14 cellular contexts compared by ENCODE assay signal in the genomic region with DNA sequence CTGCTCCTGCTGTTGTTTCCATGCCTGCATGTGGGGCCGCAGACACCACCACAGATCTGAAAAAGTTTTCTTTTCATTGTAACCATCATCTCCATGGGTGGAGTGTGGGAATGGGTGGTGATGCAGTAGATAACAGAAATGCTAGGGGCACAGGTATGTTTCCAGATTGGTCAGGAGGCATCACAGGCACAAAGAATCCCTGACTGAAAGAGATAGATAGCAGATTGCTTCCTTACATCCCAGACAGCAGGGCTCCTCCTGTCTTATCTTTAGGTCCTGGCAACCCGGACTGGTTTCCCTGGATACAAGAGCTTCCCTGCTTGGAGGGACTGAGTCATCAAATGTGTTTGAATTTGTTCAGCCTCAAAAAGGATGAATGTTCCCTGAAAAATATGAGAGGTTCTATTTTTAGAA.
DNase-seq lines count a peak whose midpoint lies in the region; ATAC-seq, FAIRE-seq and TF ChIP-seq lines count a peak whose summit lies in the region.
"Had no signal": no experiment of that assay in that cellular context is flagged by ENCODE, and none has a peak within 500 bp of the region (broad histone marks: within the 10 kb centered on the region; RNA-seq: fewer than 3 reads in every experiment).

No MANE protein-coding gene starts in this region.

- H3K36me3 ChIP-seq in cardiac muscle cell (no peaks in the 10 kb centered on the region), heart left ventricle (no peaks in the 10 kb centered on the region), esophagus squamous epithelium (no peaks in the 10 kb centered on the region)
- H3K36me3 ChIP-seq: BLaER1 treated with 17β-estradiol and CSF1 and Interleukin-3, amounts not matched to agents 10 nM and 100 nM; spleen had no signal

- H3K4me1 ChIP-seq in cardiac muscle cell (ENCODE audit: low read depth) = no peaks in the 10 kb centered on the region
- no peaks in the 10 kb centered on the region for H3K4me1 ChIP-seq in heart left ventricle
- H3K4me1 ChIP-seq in esophagus squamous epithelium = no peaks in the 10 kb centered on the region
- H3K4me1 ChIP-seq: BLaER1 treated with 17β-estradiol and CSF1 and Interleukin-3, amounts not matched to agents 10 nM and 100 nM; spleen had no signal

- no peaks in the 10 kb centered on the region for H3K9me3 ChIP-seq in cardiac muscle cell (ENCODE audit: low read depth)
- H3K9me3 ChIP-seq in heart left ventricle = no peaks in the 10 kb centered on the region
- no peaks in the 10 kb centered on the region for H3K9me3 ChIP-seq in esophagus squamous epithelium
- H3K9me3 ChIP-seq: BLaER1 treated with 17β-estradiol and CSF1 and Interleukin-3, amounts not matched to agents 10 nM and 100 nM had no signal

- POLR2A ChIA-PET in WTC11 (lab: Charles Lee) = no interaction called here

- H3K36me3 Mint-ChIP-seq in WTC11 = no peaks in the 10 kb centered on the region
- H3K36me3 Mint-ChIP-seq: activated naive CD4-positive, alpha-beta T cell treated with anti-CD3 and anti-CD28 coated beads, Interleukin-2, amount 50 U/mL, for 24 hours; stimulated activated memory B cell treated with anti-CD40 and anti-IgM and Interleukin-4, amounts not matched to agents 10 μg/mL and 1 μg/mL and 100 μg/mL, for 72 hours had no signal

- DNase-seq in cardiac muscle cell (ENCODE audit: low read depth in 1 of 2, low spot score in 1 of 2) (peak; percentile 18 to 79), heart left ventricle (no peak), WTC11 (ENCODE audit: low spot score) (no peak), glomerular visceral epithelial cell (ENCODE audit: extremely low spot score) (peak; percentile 18), urothelium cell line (ENCODE audit: low spot score) (peak; percentile 1), GM19240 (ENCODE audit: insufficient read length, low spot score) (no peak), esophagus squamous epithelium (lab: John Stamatoyannopoulos, UW) (no peak)
- DNase-seq: activated CD4-positive, alpha-beta T cell treated with anti-CD3 and anti-CD28 coated beads for 4 hours; NCI-H1048; spleen had no signal

- TF ChIP-seq CTCF in cardiac muscle cell (IDR thresholded peaks at IDR 0.05; ENCODE audit: low read depth, low read length) (no peak), heart left ventricle (IDR thresholded peaks at IDR 0.05) (no peak), WTC11 (IDR thresholded peaks at IDR 0.05) (no peak), esophagus squamous epithelium (IDR thresholded peaks at IDR 0.05) (no peak)

- FAIRE-seq in urothelium cell line (lab: Jason Lieb, UNC) = no peak

- ATAC-seq in heart left ventricle = no peak
- peak; percentile 72 for ATAC-seq in WTC11
- ATAC-seq in GM18519 (IDR thresholded peaks at IDR 0.05; ENCODE audit: low FRiP score, unreplicated experiment) = no peak
- ATAC-seq: stimulated activated memory B cell treated with anti-CD40 and anti-IgM and Interleukin-4, amounts not matched to agents 10 μg/mL and 1 μg/mL and 100 μg/mL, for 72 hours had no signal

- H3K27ac Mint-ChIP-seq in WTC11 = no peak overlapping the region
- H3K27ac Mint-ChIP-seq: activated naive CD4-positive, alpha-beta T cell treated with anti-CD3 and anti-CD28 coated beads, Interleukin-2, amount 50 U/mL, for 24 hours; stimulated activated memory B cell treated with anti-CD40 and anti-IgM and Interleukin-4, amounts not matched to agents 10 μg/mL and 1 μg/mL and 100 μg/mL, for 72 hours had no signal

- 16 to 36% (median 31%) methylated on average over 2 of the region's 2 CpGs for WGBS in heart left ventricle, 4 donors
- WGBS in esophagus squamous epithelium, 2 donors = 33 to 50% methylated on average over 2 of the region's 2 CpGs

- H3K4me3 Mint-ChIP-seq in WTC11 = no peak overlapping the region
- H3K4me3 Mint-ChIP-seq: activated naive CD4-positive, alpha-beta T cell treated with anti-CD3 and anti-CD28 coated beads, Interleukin-2, amount 50 U/mL, for 24 hours; stimulated activated memory B cell treated with anti-CD40 and anti-IgM and Interleukin-4, amounts not matched to agents 10 μg/mL and 1 μg/mL and 100 μg/mL, for 72 hours had no signal

- intact Hi-C loops in heart left ventricle (cut with DNase I) (no loop called here), esophagus squamous epithelium (cut with DNase I) (no loop called here)

- TF ChIP-seq POLR2A in heart left ventricle (IDR thresholded peaks at IDR 0.05) = no peak
- TF ChIP-seq POLR2A in esophagus squamous epithelium (IDR thresholded peaks at IDR 0.05) = no peak

- H3K4me3 ChIP-seq in cardiac muscle cell (no peak overlapping the region), heart left ventricle (no peak overlapping the region), esophagus squamous epithelium (no peak overlapping the region)
- H3K4me3 ChIP-seq: BLaER1 treated with 17β-estradiol and CSF1 and Interleukin-3, amounts not matched to agents 10 nM and 100 nM; spleen had no signal

- no peaks in the 10 kb centered on the region for H3K27me3 ChIP-seq in cardiac muscle cell
- H3K27me3 ChIP-seq in heart left ventricle = no peaks in the 10 kb centered on the region
- no peaks in the 10 kb centered on the region for H3K27me3 ChIP-seq in esophagus squamous epithelium
- H3K27me3 ChIP-seq: BLaER1 treated with 17β-estradiol and CSF1 and Interleukin-3, amounts not matched to agents 10 nM and 100 nM; spleen had no signal

- no peaks in the 10 kb centered on the region for H3K4me1 Mint-ChIP-seq in WTC11
- H3K4me1 Mint-ChIP-seq: activated naive CD4-positive, alpha-beta T cell treated with anti-CD3 and anti-CD28 coated beads, Interleukin-2, amount 50 U/mL, for 24 hours; stimulated activated memory B cell treated with anti-CD40 and anti-IgM and Interleukin-4, amounts not matched to agents 10 μg/mL and 1 μg/mL and 100 μg/mL, for 72 hours had no signal

- H3K9me3 Mint-ChIP-seq in WTC11 = no peaks in the 10 kb centered on the region

- H3K27ac ChIP-seq in cardiac muscle cell (peak overlapping the region; percentile 19), heart left ventricle (no peak overlapping the region), esophagus squamous epithelium (no peak overlapping the region)
- H3K27ac ChIP-seq: BLaER1 treated with 17β-estradiol and CSF1 and Interleukin-3, amounts not matched to agents 10 nM and 100 nM; spleen had no signal

- no peaks in the 10 kb centered on the region for H3K27me3 Mint-ChIP-seq in WTC11 (ENCODE audit: low read depth)
- H3K27me3 Mint-ChIP-seq: activated naive CD4-positive, alpha-beta T cell treated with anti-CD3 and anti-CD28 coated beads, Interleukin-2, amount 50 U/mL, for 24 hours; stimulated activated memory B cell treated with anti-CD40 and anti-IgM and Interleukin-4, amounts not matched to agents 10 μg/mL and 1 μg/mL and 100 μg/mL, for 72 hours had no signal

- CTCF ChIA-PET in WTC11 (lab: Charles Lee) = no interaction called here

TF ChIP-seq in WTC11, 78 proteins besides CTCF, POLR2A, EP300 and RAD21:
- TF ChIP-seq, protein P1, sequence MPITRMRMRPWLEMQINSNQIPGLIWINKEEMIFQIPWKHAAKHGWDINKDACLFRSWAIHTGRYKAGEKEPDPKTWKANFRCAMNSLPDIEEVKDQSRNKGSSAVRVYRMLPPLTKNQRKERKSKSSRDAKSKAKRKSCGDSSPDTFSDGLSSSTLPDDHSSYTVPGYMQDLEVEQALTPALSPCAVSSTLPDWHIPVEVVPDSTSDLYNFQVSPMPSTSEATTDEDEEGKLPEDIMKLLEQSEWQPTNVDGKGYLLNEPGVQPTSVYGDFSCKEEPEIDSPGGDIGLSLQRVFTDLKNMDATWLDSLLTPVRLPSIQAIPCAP (CRISPR knock-in tag; IDR thresholded peaks at IDR 0.05) = no peak
- no peak for TF ChIP-seq TEAD4 (CRISPR knock-in tag; IDR thresholded peaks at IDR 0.05)
- TF ChIP-seq GRHL2 (CRISPR knock-in tag; IDR thresholded peaks at IDR 0.05; ENCODE audit: insufficient replicate concordance, severe bottlenecking) = no peak
- no peak for TF ChIP-seq HMGA2 (CRISPR knock-in tag; IDR thresholded peaks at IDR 0.05)
- TF ChIP-seq ZNF423 (CRISPR knock-in tag; IDR thresholded peaks at IDR 0.05) = no peak
TF ChIP-seq in WTC11: peak in this region for 0.

Comparison
In these comparisons a context has a peak if more than half of its experiments do, and no peak if none do; other contexts are left out.
1. DNase-seq: peak in cardiac muscle cell (2 of 2), glomerular visceral epithelial cell (single experiment) and urothelium cell line (single experiment); none in heart left ventricle (0 of 5), WTC11 (single experiment), GM19240 (single experiment) and esophagus squamous epithelium (single experiment).